Comparison of ENCODE assay signal across 1 cellular context in the genomic region with DNA sequence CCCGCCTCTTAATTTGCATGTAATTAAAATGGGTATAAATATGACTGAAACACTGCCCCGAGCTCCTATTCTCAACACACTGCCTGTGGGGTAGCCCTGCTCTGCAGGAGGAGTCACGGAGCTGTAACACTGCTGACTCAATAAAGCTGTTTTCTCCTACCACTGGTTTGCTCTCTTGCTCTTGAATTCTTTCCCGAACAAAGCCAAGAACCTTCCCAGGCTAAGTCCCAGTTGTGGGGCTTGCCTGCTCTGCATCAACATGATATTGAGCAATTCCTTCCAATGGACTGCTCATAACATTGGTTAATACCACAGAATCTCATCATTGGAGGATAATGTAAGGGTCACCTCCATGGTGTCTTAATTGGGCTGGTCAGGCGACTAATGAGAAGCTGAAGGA.
TF ChIP-seq lines count a peak whose summit lies in the region.

No MANE protein-coding gene starts in this region.

TF ChIP-seq in IMR-90, 13 proteins besides CTCF, POLR2A, EP300 and RAD21:
- TF ChIP-seq FOS (IDR thresholded peaks at IDR 0.05; ENCODE audit: low read depth, low read length): no peak
- TF ChIP-seq RCOR1 (IDR thresholded peaks at IDR 0.05; ENCODE audit: insufficient replicate concordance, low read length): no peak
- TF ChIP-seq CEBPB (IDR thresholded peaks at IDR 0.05; ENCODE audit: low read depth, low read length): peak; percentile 30
- TF ChIP-seq USF2 (IDR thresholded peaks at IDR 0.05; ENCODE audit: low read depth, low read length): no peak
- TF ChIP-seq MXI1 (IDR thresholded peaks at IDR 0.05; ENCODE audit: borderline replicate concordance, low read depth, low read length): no peak
- no peak for TF ChIP-seq SMC3 (IDR thresholded peaks at IDR 0.05; ENCODE audit: low read depth, low read length)
